ENCODE assay signal across 9 cellular contexts in genomic region chr10:13706604-13707003, GRCh38.
A peak's percentile ranks its signal among the peaks of the same experiment; 100 is the strongest.
DNase-seq lines count a peak whose midpoint lies in the region; ATAC-seq and TF ChIP-seq lines count a peak whose summit lies in the region.
"Had no signal": no experiment of that assay in that cellular context is flagged by ENCODE, and none has a peak within 500 bp of the region (broad histone marks: within the 10 kb centered on the region; RNA-seq: fewer than 3 reads in every experiment).

No MANE protein-coding gene starts in this region.

- peaks cover 12% of the 10 kb centered on the region for H3K4me1 ChIP-seq in CD8-positive, alpha-beta memory T cell (ENCODE audit: insufficient read depth, low read length)
- peaks cover 29 to 36% of the 10 kb centered on the region in 2 donors for H3K4me1 ChIP-seq in neuronal stem cell (ENCODE audit: control insufficient read depth in 2 of 2, insufficient read depth in 1 of 2, low read depth in 1 of 2, low read length in 2 of 2)

- H2BK5ac ChIP-seq in neuronal stem cell (ENCODE audit: low read length) = no peak overlapping the region

- H2BK12ac ChIP-seq in neuronal stem cell (ENCODE audit: low read length) = no peak overlapping the region

- H3K4me1 Mint-ChIP-seq in CD8-positive, alpha-beta memory T cell = peaks cover 10 to 22% (median 18%) of the 10 kb centered on the region in 3 donors

- H2AK5ac ChIP-seq in neuronal stem cell (ENCODE audit: low read depth, low read length) = no peak overlapping the region

- no peaks in the 10 kb centered on the region for H3K36me3 ChIP-seq in CD8-positive, alpha-beta memory T cell (ENCODE audit: insufficient read depth, low read length)
- H3K36me3 ChIP-seq in neuronal stem cell (replicated peaks in 1 of 2; ENCODE audit: control insufficient read depth in 2 of 2, insufficient read depth in 2 of 2, low read length in 2 of 2) = peaks cover 2 to 46% of the 10 kb centered on the region in 2 donors

- H3K14ac ChIP-seq in neuronal stem cell (ENCODE audit: low read length) = no peak overlapping the region

- H2BK120ac ChIP-seq in neuronal stem cell (ENCODE audit: low read depth, low read length) = no peak overlapping the region

- no peaks in the 10 kb centered on the region for H3K79me1 ChIP-seq in neuronal stem cell (ENCODE audit: low read depth, low read length)

- ATAC-seq in activated CD4-positive, CD25-positive, alpha-beta regulatory T cell treated with anti-CD3 and anti-CD28 coated beads, Interleukin-2, amount 50 U/mL, for 24 hours = no peak

- no CpG with 5 or more reads among the region's 10 CpGs for WGBS in neuronal stem cell (ENCODE audit: extremely low coverage in 2 of 2, insufficient read length in 2 of 2, insufficient replicate concordance in 1 of 2), 2 donors

- peak overlapping the region; percentile 53 for H4K8ac ChIP-seq in neuronal stem cell (ENCODE audit: low read depth, low read length)

- H2BK15ac ChIP-seq in neuronal stem cell (ENCODE audit: low read length) = no peak overlapping the region

- H3K27ac Mint-ChIP-seq in CD8-positive, alpha-beta memory T cell = no peak overlapping the region
- H3K27ac Mint-ChIP-seq: T-helper 1 cell treated with Interleukin-12 subunit alpha and Interleukin-12 subunit beta and Interleukin-4 antibody, amounts not matched to agents 30 μg/mL and 1 μg/mL, for 36 hours had no signal

- CTCF ChIA-PET in CD8-positive, alpha-beta memory T cell (lab: Charles Lee) = no interaction called here

- no peak overlapping the region for H4K91ac ChIP-seq in neuronal stem cell (ENCODE audit: low read depth, low read length, poor library complexity)

- H3K4me3 ChIP-seq in CD8-positive, alpha-beta memory T cell (ENCODE audit: low read length) = peak overlapping the region; percentile 49
- H3K4me3 ChIP-seq in fibroblast of the aortic adventitia (ENCODE audit: low read depth, low read length) (peak overlapping the region; percentile 73), neuronal stem cell (ENCODE audit: low read length in 2 of 2) (peak overlapping the region in 1 of 2 donors; percentile 42)

- peak overlapping the region in 2 of 7 donors; percentile 2 to 68 for H3K4me3 Mint-ChIP-seq in CD8-positive, alpha-beta memory T cell

- no peak overlapping the region for H3K4ac ChIP-seq in neuronal stem cell (ENCODE audit: low read length)

- no peak overlapping the region for H2AFZ ChIP-seq in neuronal stem cell (ENCODE audit: low read length)

- peaks cover 9% of the 10 kb centered on the region for H3K27me3 ChIP-seq in CD8-positive, alpha-beta memory T cell (ENCODE audit: insufficient read depth, low read length, poor library complexity, severe bottlenecking)
- H3K27me3 ChIP-seq in neuronal stem cell (ENCODE audit: control insufficient read depth in 3 of 3, insufficient read depth in 3 of 3, low read depth in 1 of 3, low read length in 3 of 3) = no peaks in the 10 kb centered on the region

- H3K23ac ChIP-seq in neuronal stem cell (ENCODE audit: low read depth, low read length, poor library complexity) = no peak overlapping the region

- peak overlapping the region; percentile 16 for H3K27ac ChIP-seq in CD8-positive, alpha-beta memory T cell (ENCODE audit: low read depth, low read length)
- no peak overlapping the region for H3K27ac ChIP-seq in neuronal stem cell (replicated peaks; ENCODE audit: low read length)

- peaks cover 0 to 2% (median 0%) of the 10 kb centered on the region in 3 donors for H3K36me3 Mint-ChIP-seq in CD8-positive, alpha-beta memory T cell

- peaks cover 19 to 65% of the 10 kb centered on the region in 2 donors for H3K27me3 Mint-ChIP-seq in CD8-positive, alpha-beta memory T cell

- POLR2A ChIA-PET in CD8-positive, alpha-beta memory T cell (lab: Charles Lee) = no interaction called here

- no peak for DNase-seq in CD8-positive, alpha-beta memory T cell
- DNase-seq in RPMI7951 (ENCODE audit: low read depth) = peak; percentile 52
- DNase-seq in fibroblast of the aortic adventitia (ENCODE audit: low read depth) = no peak
- no peak for DNase-seq in neuronal stem cell (ENCODE audit: low spot score)
- DNase-seq in SHP77 (lab: John Stamatoyannopoulos, UW) = no peak
- no peak for DNase-seq in NCI-H526 (lab: John Stamatoyannopoulos, UW)
- no peak for DNase-seq in stimulated activated CD4-positive, alpha-beta T cell treated with anti-CD3 and anti-CD28 coated beads, Interleukin-15, amount 100 ng/mL, for 24 hours

- peak overlapping the region; percentile 1 for H3K18ac ChIP-seq in neuronal stem cell (ENCODE audit: low read length)

- H3K9ac ChIP-seq in neuronal stem cell (ENCODE audit: low read depth, low read length, poor library complexity) = no peak overlapping the region

- no peak for TF ChIP-seq CTCF in fibroblast of the aortic adventitia (IDR thresholded peaks at IDR 0.05; ENCODE audit: insufficient read depth, low read length)

- H3K9me3 Mint-ChIP-seq in CD8-positive, alpha-beta memory T cell = no peaks in the 10 kb centered on the region
- H3K9me3 Mint-ChIP-seq: T-helper 1 cell treated with Interleukin-12 subunit alpha and Interleukin-12 subunit beta and Interleukin-4 antibody, amounts not matched to agents 30 μg/mL and 1 μg/mL, for 36 hours had no signal

- no peaks in the 10 kb centered on the region for H3K9me3 ChIP-seq in CD8-positive, alpha-beta memory T cell (ENCODE audit: low read length)
- no peaks in the 10 kb centered on the region for H3K9me3 ChIP-seq in neuronal stem cell (replicated peaks in 1 of 2; ENCODE audit: control insufficient read depth in 2 of 2, insufficient read depth in 1 of 2, low read depth in 1 of 2, low read length in 2 of 2)

- peak overlapping the region; percentile 65 for H3K4me2 ChIP-seq in neuronal stem cell (ENCODE audit: insufficient read depth, low read length, poor library complexity, severe bottlenecking)
